In the genomic region with DNA sequence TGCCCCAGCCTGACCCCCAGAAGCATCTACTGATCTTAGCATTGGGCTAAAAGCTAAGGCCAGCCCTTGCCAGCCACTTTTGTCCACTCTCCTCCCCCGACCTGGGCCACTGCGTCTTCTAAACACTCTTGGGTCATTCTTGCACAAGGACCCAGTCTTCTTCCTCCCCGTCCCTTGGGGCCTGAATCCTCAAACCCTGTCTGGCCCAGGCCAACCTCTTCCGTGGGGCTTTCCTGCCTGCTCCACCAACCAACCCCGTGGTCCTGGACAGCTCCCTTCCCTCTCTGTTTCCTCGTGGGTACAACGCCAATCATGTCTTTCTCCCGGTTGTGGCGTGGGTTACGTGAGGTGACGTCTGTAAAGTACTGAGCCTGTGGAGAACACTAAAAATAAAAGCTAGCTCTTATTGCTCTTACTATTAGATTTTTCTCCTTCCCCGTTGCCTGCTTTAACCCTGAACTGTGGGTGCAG, we compare ENCODE assay signal across 14 cellular contexts. TPM values are rescaled to one million over a fixed set of nuclear protein-coding genes. Genes with fewer than 3 reads are reported as not detected.
DNase-seq lines count a peak whose midpoint lies in the region; TF ChIP-seq lines count a peak whose summit lies in the region.
"Had no signal": no experiment of that assay in that cellular context is flagged by ENCODE, and none has a peak within 500 bp of the region (broad histone marks: within the 10 kb centered on the region; RNA-seq: fewer than 3 reads in every experiment).

No MANE protein-coding gene starts in this region.

- H4K5ac ChIP-seq in mesendoderm (ENCODE audit: low read length), result no peak overlapping the region

- peak overlapping the region; percentile 63 for H3K27ac ChIP-seq in mesendoderm (ENCODE audit: low read depth, low read length)
- no peak overlapping the region for H3K27ac ChIP-seq in tibial artery
- H3K27ac ChIP-seq: hepatocyte had no signal

- TF ChIP-seq CTCF in tibial artery (IDR thresholded peaks at IDR 0.05), result no peak

- peak overlapping the region; percentile 11 for H2AK5ac ChIP-seq in mesendoderm (ENCODE audit: low read length)

- H2BK120ac ChIP-seq in mesendoderm (ENCODE audit: low read depth, low read length), result peak overlapping the region; percentile 31

- H3K4ac ChIP-seq in mesendoderm (ENCODE audit: low read depth, low read length), result no peak overlapping the region

- H3K4me1 ChIP-seq in mesendoderm (ENCODE audit: control insufficient read depth, low read depth, low read length) (peaks cover 44% of the 10 kb centered on the region), tibial artery (no peaks in the 10 kb centered on the region)

- H3K4me2 ChIP-seq in mesendoderm (ENCODE audit: low read length), result no peak overlapping the region

- H3K4me3 ChIP-seq in mesendoderm (ENCODE audit: low read length) (no peak overlapping the region), tibial artery (no peak overlapping the region)
- H3K4me3 ChIP-seq: hepatocyte had no signal

- H4K8ac ChIP-seq in mesendoderm (ENCODE audit: low read depth, low read length), result no peak overlapping the region

- H3K36me3 ChIP-seq in mesendoderm (ENCODE audit: control insufficient read depth, insufficient read depth, low read length), result no peaks in the 10 kb centered on the region
- no peaks in the 10 kb centered on the region for H3K36me3 ChIP-seq in tibial artery

- H3K9me3 ChIP-seq in tibial artery, result no peaks in the 10 kb centered on the region

- peaks cover 4% of the 10 kb centered on the region for H3K79me1 ChIP-seq in mesendoderm (ENCODE audit: low read length)

- DNase-seq in activated effector memory CD4-positive, alpha-beta T cell treated with anti-CD3 and anti-CD28 coated beads, Interleukin-2, amount 50 U/mL, for 16 hours, result peak; percentile 22
- no peak for DNase-seq in activated effector memory CD4-positive, alpha-beta T cell treated with Interleukin-2 at 50 U/mL for 16 hours
- DNase-seq in ecto neural progenitor cell (ENCODE audit: low spot score) (peak; percentile 51), mesendoderm (no peak), tibial artery (peak; percentile 8 to 31), NOMO-1 treated with dmso at 0.1 percent for 144 hours (lab: John Stamatoyannopoulos, UW; ENCODE audit: unreplicated experiment) (no peak), NCI-H2196 (lab: John Stamatoyannopoulos, UW; ENCODE audit: unreplicated experiment) (no peak)
- DNase-seq in effector CD4-positive, alpha-beta T cell, result no peak
- DNase-seq: activated naive CD4-positive, alpha-beta T cell treated with Interleukin-2 at 50 U/mL for 16 hours; MV-4-11; NCI-H2081 treated with DMSO at 0.1 percent for 48 hours; PC-3; stimulated activated naive CD4-positive, alpha-beta T cell had no signal

- peak overlapping the region; percentile 95 for H2BK5ac ChIP-seq in mesendoderm (ENCODE audit: low read length)

- intact Hi-C loops in tibial artery (cut with DNase I; ENCODE audit: low total_unique reads), result no loop called here

- H3K79me2 ChIP-seq in mesendoderm (ENCODE audit: control insufficient read depth, insufficient read depth, low read length), result no peaks in the 10 kb centered on the region

- H3K18ac ChIP-seq in mesendoderm (ENCODE audit: low read length), result peak overlapping the region; percentile 11

- H3K9ac ChIP-seq in mesendoderm (ENCODE audit: low read length), result peak overlapping the region; percentile 67

- H3K27me3 ChIP-seq in mesendoderm (ENCODE audit: insufficient read depth, low read length, poor library complexity) (no peaks in the 10 kb centered on the region), tibial artery (peaks cover 0 to 67% of the 10 kb centered on the region in 2 donors)
- H3K27me3 ChIP-seq: hepatocyte had no signal

- H3K56ac ChIP-seq in mesendoderm (ENCODE audit: low read length), result peak overlapping the region; percentile 86

- H3K23ac ChIP-seq in mesendoderm (ENCODE audit: low read length), result no peak overlapping the region

- no CpG with 5 or more reads among the region's 12 CpGs for WGBS in mesendoderm (ENCODE audit: extremely low coverage, insufficient coverage, low lambda C conversion rate)

- H2BK15ac ChIP-seq in mesendoderm (replicated peaks; ENCODE audit: low read depth), result no peak overlapping the region

RNA-seq across cellular contexts. Expression of a gene that starts 21.5 kb away (rescaled TPM):
- polyA plus RNA-seq in mesendoderm (2013, experiment 1 of 2), result 5.4 TPM
- polyA plus RNA-seq in mesendoderm (2013, experiment 2 of 2), result 4.8 TPM

Comparison
In these comparisons a context has a peak if more than half of its experiments do, and no peak if none do; other contexts are left out.
1. DNase-seq: peak in activated effector memory CD4-positive, alpha-beta T cell treated with anti-CD3 and anti-CD28 coated beads, Interleukin-2, amount 50 U/mL, for 16 hours (single experiment), ecto neural progenitor cell (single experiment) and tibial artery (2 of 2); none in activated effector memory CD4-positive, alpha-beta T cell treated with Interleukin-2 at 50 U/mL for 16 hours (single experiment), mesendoderm (single experiment), NOMO-1 treated with dmso at 0.1 percent for 144 hours (single experiment), effector CD4-positive, alpha-beta T cell (single experiment) and NCI-H2196 (single experiment).